27 cellular contexts compared by ENCODE assay signal in genomic region chr6:64010646-64011045, GRCh38.
"Had no signal": no experiment of that assay in that cellular context is flagged by ENCODE, and none has a peak within 500 bp of the region (broad histone marks: within the 10 kb centered on the region; RNA-seq: fewer than 3 reads in every experiment).

No MANE protein-coding gene starts in this region.

- ATAC-seq: activated CD4-positive, CD25-positive, alpha-beta regulatory T cell treated with anti-CD3 and anti-CD28 coated beads, Interleukin-2, amount 50 U/mL, for 24 hours; activated CD8-positive, alpha-beta T cell treated with anti-CD3 and anti-CD28 coated beads for 36 hours; activated T-cell treated with anti-CD3 and anti-CD28 coated beads, Interleukin-2, amount 50 U/mL, for 4 hours; activated T-helper 17 cell treated with anti-CD3 and anti-CD28 coated beads, Interleukin-2, amount 50 U/mL, for 72 hours; effector memory CD8-positive, alpha-beta T cell; foreskin keratinocyte; gastrocnemius medialis; heart left ventricle had no signal

- H3K27ac ChIP-seq: brain microvascular endothelial cell, esophagus muscularis mucosa, foreskin keratinocyte, gastrocnemius medialis, heart left ventricle, WERI-Rb-1 had no signal

- H3K4me1 ChIP-seq: esophagus muscularis mucosa, foreskin keratinocyte, gastrocnemius medialis had no signal

- H3K27me3 ChIP-seq: brain microvascular endothelial cell, esophagus muscularis mucosa, foreskin keratinocyte, gastrocnemius medialis, heart left ventricle had no signal

- H3K4me3 ChIP-seq: esophagus muscularis mucosa, gastrocnemius medialis, heart left ventricle had no signal

- DNase-seq: activated B cell treated with CpG ODN at 0.5 μM for 24 hours; activated CD4-positive, alpha-beta T cell treated with anti-CD3 and anti-CD28 coated beads for 48 hours; activated CD4-positive, alpha-beta T cell treated with anti-CD3 and anti-CD28 coated beads, Interleukin-2, amount 50 U/mL, for 1 hour; activated CD4-positive, alpha-beta T cell treated with anti-CD3 and anti-CD28 coated beads, Interleukin-2, amount 50 U/mL, for 48 hours; activated CD8-positive, alpha-beta memory T cell treated with anti-CD3 and anti-CD28 coated beads for 24 hours; activated CD8-positive, alpha-beta T cell treated with anti-CD3 and anti-CD28 coated beads for 36 hours; activated effector memory CD4-positive, alpha-beta T cell treated with Interleukin-2 at 50 U/mL for 16 hours; activated gamma-delta T cell treated with Interleukin-2 at 50 U/mL for 16 hours; activated naive CD4-positive, alpha-beta T cell treated with anti-CD3 and anti-CD28 coated beads, Interleukin-2, amount 50 U/mL, for 16 hours; activated naive CD4-positive, alpha-beta T cell treated with Interleukin-2 at 50 U/mL for 16 hours; activated T-cell treated with anti-CD3 and anti-CD28 coated beads, Interleukin-2, amount 50 U/mL, for 4 hours; amniotic stem cell; anterior cingulate cortex; brain microvascular endothelial cell; cortex of kidney; dermis blood vessel endothelial cell; effector CD4-positive, alpha-beta T cell; effector memory CD8-positive, alpha-beta T cell; erythroblast; foreskin keratinocyte; gastrocnemius medialis; heart left ventricle; T1000; WERI-Rb-1 had no signal

- H3K36me3 ChIP-seq: brain microvascular endothelial cell, esophagus muscularis mucosa, gastrocnemius medialis, heart left ventricle, WERI-Rb-1 had no signal

- H3K9me3 ChIP-seq: gastrocnemius medialis had no signal
